ENCODE assay signal across 21 cellular contexts in the genomic region with DNA sequence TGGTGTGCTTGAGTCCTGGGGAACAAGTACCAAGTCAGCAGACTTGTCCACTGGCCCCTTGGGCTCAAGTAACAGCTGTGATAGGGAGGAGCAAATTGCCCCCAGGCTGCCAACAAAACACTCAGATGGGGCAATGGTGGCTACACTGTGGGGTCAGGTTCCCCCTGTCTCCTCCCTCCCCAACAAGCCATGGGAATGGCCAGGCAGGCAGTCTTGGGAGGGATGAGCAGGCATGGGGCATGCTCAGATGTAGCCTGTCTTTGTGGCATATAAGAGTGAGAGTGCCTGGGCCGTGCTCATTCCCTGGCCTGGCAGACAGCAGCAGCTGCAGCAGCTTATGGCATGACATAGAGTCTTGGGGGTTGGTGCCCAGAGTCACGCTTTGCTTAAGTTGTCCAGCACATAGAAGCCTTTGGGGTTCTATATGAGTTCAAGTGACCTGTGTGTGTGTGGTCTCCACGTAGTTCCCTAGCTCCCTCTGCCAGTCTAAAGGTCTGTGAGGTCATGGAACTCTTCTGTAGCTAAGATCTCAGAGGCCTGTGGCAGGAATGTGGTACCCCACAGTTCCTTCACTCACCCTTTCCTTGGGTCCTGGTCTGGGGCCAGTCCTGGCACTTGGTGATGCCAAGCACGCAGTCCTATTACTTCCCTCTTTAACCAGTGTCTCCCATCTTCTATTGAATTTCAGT. TPM values are rescaled to one million over a fixed set of nuclear protein-coding genes. Genes with fewer than 3 reads are reported as not detected.
DNase-seq lines count a peak whose midpoint lies in the region; ATAC-seq and TF ChIP-seq lines count a peak whose summit lies in the region.
"Had no signal": no experiment of that assay in that cellular context is flagged by ENCODE, and none has a peak within 500 bp of the region (broad histone marks: within the 10 kb centered on the region; RNA-seq: fewer than 3 reads in every experiment).

No MANE protein-coding gene starts in this region.

- H4K20me1 ChIP-seq in OCI-LY7 (ENCODE audit: insufficient read depth, low read length): no peaks in the 10 kb centered on the region

- H3K9me2 ChIP-seq in OCI-LY7 (ENCODE audit: insufficient read depth, low read length): no peaks in the 10 kb centered on the region

- H3K27ac ChIP-seq in substantia nigra (ENCODE audit: low read depth, low read length, poor library complexity, severe bottlenecking) (peak overlapping the region; percentile 36), OCI-LY7 (ENCODE audit: low read depth, low read length, poor library complexity, severe bottlenecking) (no peak overlapping the region)
- H3K27ac ChIP-seq: epithelial cell of prostate, neural progenitor cell had no signal

- H3K36me3 Mint-ChIP-seq in activated naive CD4-positive, alpha-beta T cell treated with anti-CD3 and anti-CD28 coated beads, Interleukin-2, amount 50 U/mL, for 24 hours: peaks cover 22% of the 10 kb centered on the region
- peaks cover 72% of the 10 kb centered on the region for H3K36me3 Mint-ChIP-seq in Caco-2 (ENCODE audit: insufficient read depth, unreplicated experiment)

- no peaks in the 10 kb centered on the region for H3K27me3 Mint-ChIP-seq in activated naive CD4-positive, alpha-beta T cell treated with anti-CD3 and anti-CD28 coated beads, Interleukin-2, amount 50 U/mL, for 24 hours
- no peaks in the 10 kb centered on the region for H3K27me3 Mint-ChIP-seq in Caco-2 (ENCODE audit: insufficient read depth, unreplicated experiment)

- H3K4me3 Mint-ChIP-seq in activated naive CD4-positive, alpha-beta T cell treated with anti-CD3 and anti-CD28 coated beads, Interleukin-2, amount 50 U/mL, for 24 hours: no peak overlapping the region
- no peak overlapping the region for H3K4me3 Mint-ChIP-seq in Caco-2 (ENCODE audit: unreplicated experiment)
- H3K4me3 Mint-ChIP-seq: activated naive CD4-positive, alpha-beta T cell treated with anti-CD3 and anti-CD28 coated beads for 36 hours; neural progenitor cell had no signal

- TF ChIP-seq CTCF in NB4 (IDR thresholded peaks at IDR 0.05; ENCODE audit: low read depth, low read length) (peak; percentile 0), Caco-2 (IDR thresholded peaks at IDR 0.05; ENCODE audit: insufficient read depth in 1 of 2, low read depth in 1 of 2, low read length in 1 of 2, severe bottlenecking in 1 of 2, unreplicated experiment in 1 of 2) (no peak), OCI-LY7 (conservative IDR thresholded peaks at IDR 0.05; ENCODE audit: low read length) (no peak)

- CTCF ChIA-PET in Caco-2 (lab: Charles Lee) (interaction anchor here (0.8 to 2.5 kb wide), 7 partner anchors 10 to 275 kb away, joined by 3 to 45 read pairs (median 11); no protein-coding TSS in a partner anchor), OCI-LY7 (lab: Charles Lee; ENCODE audit: unreplicated experiment) (interaction anchor here (0.8 to 2.3 kb wide), 5 partner anchors 29 to 222 kb away, joined by 3 to 9 read pairs (median 6); no protein-coding TSS in a partner anchor)

- POLR2A ChIA-PET in Caco-2 (lab: Charles Lee) (no interaction called here), OCI-LY7 (lab: Charles Lee) (interaction anchor here (0.6 to 2.0 kb wide), 8 partner anchors 12 to 223 kb away, joined by 3 to 8 read pairs (median 3); no protein-coding TSS in a partner anchor)

- H3K9me3 Mint-ChIP-seq in activated naive CD4-positive, alpha-beta T cell treated with anti-CD3 and anti-CD28 coated beads, Interleukin-2, amount 50 U/mL, for 24 hours: no peaks in the 10 kb centered on the region
- no peaks in the 10 kb centered on the region for H3K9me3 Mint-ChIP-seq in Caco-2 (ENCODE audit: unreplicated experiment)
- H3K9me3 Mint-ChIP-seq: neural progenitor cell had no signal

- H3K4me1 ChIP-seq in Caco-2: peaks cover 7% of the 10 kb centered on the region
- peaks cover 36% of the 10 kb centered on the region for H3K4me1 ChIP-seq in OCI-LY7 (ENCODE audit: insufficient read depth, low read length, poor library complexity, severe bottlenecking)
- H3K4me1 ChIP-seq: neural progenitor cell had no signal

- no peak for TF ChIP-seq POLR2A in NB4 (IDR thresholded peaks at IDR 0.05; ENCODE audit: extremely low read depth, insufficient read length)

- no peaks in the 10 kb centered on the region for H3K27me3 ChIP-seq in Caco-2 (replicated peaks; ENCODE audit: control insufficient read depth, insufficient read depth, low read length)
- H3K27me3 ChIP-seq: neural progenitor cell, tibial nerve had no signal

- no peak overlapping the region for H2AFZ ChIP-seq in OCI-LY7 (ENCODE audit: low read length)
- H2AFZ ChIP-seq: neural progenitor cell had no signal

- H3K4me2 ChIP-seq in OCI-LY7 (ENCODE audit: low read length): no peak overlapping the region
- H3K4me2 ChIP-seq: neural progenitor cell had no signal

- peaks cover 9% of the 10 kb centered on the region for H3K79me2 ChIP-seq in OCI-LY7 (ENCODE audit: insufficient read depth, low read depth, low read length)

- intact Hi-C loops in Caco-2 (cut with micrococcal nuclease; ENCODE audit: unreplicated experiment) (loop anchor here (2.0 to 5.0 kb wide), 2 partner anchors 35 to 49 kb away; no protein-coding TSS in a partner anchor), OCI-LY7 (cut with micrococcal nuclease; ENCODE audit: unreplicated experiment) (loop anchor here (5.0 kb wide), 1 partner anchor 221 kb away; no protein-coding TSS in a partner anchor)

- DNase-seq in activated naive CD4-positive, alpha-beta T cell treated with anti-CD3 and anti-CD28 coated beads, Interleukin-2, amount 50 U/mL, for 16 hours: no peak
- DNase-seq in NB4 (ENCODE audit: low read depth) (peak; percentile 8), substantia nigra (lab: John Stamatoyannopoulos, UW) (peak in 1 of 49 donors; percentile 2), Caco-2 (no peak), OCI-LY7 (ENCODE audit: low spot score) (no peak)
- DNase-seq: activated CD4-positive, CD25-positive, alpha-beta regulatory T cell treated with anti-CD3 and anti-CD28 coated beads, Interleukin-2, amount 50 U/mL, for 72 hours; activated CD8-positive, alpha-beta memory T cell treated with anti-CD3 and anti-CD28 coated beads, Interleukin-2, amount 50 U/mL, for 4 hours; activated naive CD4-positive, alpha-beta T cell treated with anti-CD3 and anti-CD28 coated beads for 36 hours; COR-L47; dermis blood vessel endothelial cell; foreskin melanocyte; NCI-H2081; NCI-H524 treated with DMSO at 0.1 percent for 48 hours; stimulated activated CD4-positive, alpha-beta T cell treated with anti-CD3 and anti-CD28 coated beads, Interleukin-12 subunit alpha, Interleukin-12 subunit beta, amount 100 ng/mL, for 4 hours; T1000 had no signal

- H3K4me3 ChIP-seq in NB4 (ENCODE audit: low read depth, low read length): no peak overlapping the region
- no peak overlapping the region for H3K4me3 ChIP-seq in Caco-2 (ENCODE audit: low read depth, low read length)
- H3K4me3 ChIP-seq in OCI-LY7 (ENCODE audit: low read depth, low read length, poor library complexity, severe bottlenecking): no peak overlapping the region
- H3K4me3 ChIP-seq: neural progenitor cell, tibial nerve had no signal

- H3K4me1 Mint-ChIP-seq in activated naive CD4-positive, alpha-beta T cell treated with anti-CD3 and anti-CD28 coated beads, Interleukin-2, amount 50 U/mL, for 24 hours: peaks cover 41% of the 10 kb centered on the region
- H3K4me1 Mint-ChIP-seq in Caco-2 (ENCODE audit: low read depth, unreplicated experiment): peaks cover 15% of the 10 kb centered on the region
- H3K4me1 Mint-ChIP-seq: neural progenitor cell had no signal

- H3K36me3 ChIP-seq in Caco-2 (ENCODE audit: control insufficient read depth, insufficient read depth, low read length) (peaks cover 15% of the 10 kb centered on the region; the same call in 1 of the 2 replicates), OCI-LY7 (ENCODE audit: insufficient read depth, low read length) (peaks cover 75% of the 10 kb centered on the region)

- H3K9me3 ChIP-seq in Caco-2 (no peaks in the 10 kb centered on the region), OCI-LY7 (ENCODE audit: low read length) (no peaks in the 10 kb centered on the region)
- H3K9me3 ChIP-seq: tibial nerve had no signal

- BruUV-seq in Caco-2 (replicated peaks; lab: Mats Ljungman, UMichigan): no TSS peak
- BruUV-seq in OCI-LY7 (replicated peaks; lab: Mats Ljungman, UMichigan): no TSS peak

- H3K27ac Mint-ChIP-seq in activated naive CD4-positive, alpha-beta T cell treated with anti-CD3 and anti-CD28 coated beads, Interleukin-2, amount 50 U/mL, for 24 hours: peak overlapping the region; percentile 46
- H3K27ac Mint-ChIP-seq in Caco-2 (ENCODE audit: unreplicated experiment): no peak overlapping the region
- H3K27ac Mint-ChIP-seq: activated naive CD4-positive, alpha-beta T cell treated with anti-CD3 and anti-CD28 coated beads for 36 hours; neural progenitor cell had no signal

- peak; percentile 9 for ATAC-seq in esophagus mucosa
- ATAC-seq in activated CD4-positive, CD25-positive, alpha-beta regulatory T cell treated with anti-CD3 and anti-CD28 coated beads, Interleukin-2, amount 50 U/mL, for 24 hours: no peak

RNA-seq across cellular contexts. Expression of a gene that starts 44.7 kb away (rescaled TPM):
- total RNA-seq in esophagus mucosa: 22.1 TPM
- total RNA-seq in Caco-2 (2022): 52.7 and 53.5 TPM in 2 replicates
- total RNA-seq in OCI-LY7 (2014; rRNA removed; shearing (Covaris generic)): 32.6 and 38.0 TPM in 2 replicates
- total RNA-seq in OCI-LY7 (2022): 36.1 and 40.7 TPM in 2 replicates
